In genomic region chr10:91590904-91591791, GRCh38 we compare ENCODE assay signal across 1 cellular context.
TF ChIP-seq lines count a peak whose summit lies in the region.

No MANE protein-coding gene starts in this region.

TF ChIP-seq in K562, 482 proteins besides CTCF, POLR2A, EP300 and RAD21 (continued from another document and continues in another):
- TF ChIP-seq ZNF318 (IDR thresholded peaks at IDR 0.05; ENCODE audit: borderline replicate concordance in 1 of 2, low read depth in 1 of 2) (0 out of 4 replicates have a peak, but pooled peaks of 1 of the 2 experiments have one; percentile 20), HMBOX1 (IDR thresholded peaks at IDR 0.05) (0 out of 2 replicates have a peak, but pooled peaks have one; percentile 36), TAL1 (IDR thresholded peaks at IDR 0.05) (peak; percentile 88), L3MBTL2 (IDR thresholded peaks at IDR 0.05) (peak; percentile 41; the same call in 1 of the 2 replicates), ZNF444 (CRISPR knock-in tag; IDR thresholded peaks at IDR 0.05) (no peak), ZNF696 (CRISPR knock-in tag; conservative IDR thresholded peaks at IDR 0.05) (no peak), ZNF561 (CRISPR knock-in tag; conservative IDR thresholded peaks at IDR 0.05) (no peak), FOXJ3 (CRISPR knock-in tag; IDR thresholded peaks at IDR 0.05) (no peak), TFAM (CRISPR knock-in tag; conservative IDR thresholded peaks at IDR 0.05) (no peak), ZNF23 (CRISPR knock-in tag; IDR thresholded peaks at IDR 0.05) (no peak), NFE2 (IDR thresholded peaks at IDR 0.05; ENCODE audit: low read depth) (0 out of 2 replicates have a peak, but pooled peaks have one; percentile 5), ZNF121 (CRISPR knock-in tag; conservative IDR thresholded peaks at IDR 0.05) (no peak), BCL6 (CRISPR knock-in tag; IDR thresholded peaks at IDR 0.05) (no peak), HDAC1 (IDR thresholded peaks at IDR 0.05) (peak in 1 of 2 experiments; percentile 73; a peak in 2 of 4 replicates), NR2C2 (CRISPR knock-in tag; IDR thresholded peaks at IDR 0.05) (no peak), NR2C2 (tag; IDR thresholded peaks at IDR 0.05) (0 out of 2 replicates have a peak, but pooled peaks have one; percentile 34), ZFP1 (CRISPR knock-in tag; IDR thresholded peaks at IDR 0.05) (no peak), MYC (IDR thresholded peaks at IDR 0.05; ENCODE audit: low read depth, low read length) (peak; percentile 35), MYC (CRISPR knock-in tag; IDR thresholded peaks at IDR 0.05; ENCODE audit: borderline replicate concordance, low read depth) (no peak), DNMT1 (IDR thresholded peaks at IDR 0.05) (no peak), TRIM25 (IDR thresholded peaks at IDR 0.05; ENCODE audit: borderline replicate concordance) (no peak), MTA1 (IDR thresholded peaks at IDR 0.05; ENCODE audit: borderline replicate concordance) (peak; percentile 67; the same call in 1 of the 2 replicates), POLR2AphosphoS5 (IDR thresholded peaks at IDR 0.05; ENCODE audit: control insufficient read depth, insufficient read depth, low read depth, low read length) (peak; percentile 41; the same call in 1 of the 2 replicates), HMGN3 (IDR thresholded peaks at IDR 0.05; ENCODE audit: borderline replicate concordance, extremely low read depth, insufficient read length, low read depth, low read length) (no peak), ATF7 (IDR thresholded peaks at IDR 0.05) (0 out of 2 replicates have a peak, but pooled peaks have one; percentile 29), ZBTB7A (IDR thresholded peaks at IDR 0.05; ENCODE audit: borderline replicate concordance, control insufficient read depth, low read depth, low read length) (peak; percentile 53; the same call in 1 of the 2 replicates), OTX1 (CRISPR knock-in tag; IDR thresholded peaks at IDR 0.05) (no peak), RNF2 (IDR thresholded peaks at IDR 0.05) (no peak), CHD2 (IDR thresholded peaks at IDR 0.05; ENCODE audit: low read depth, low read length) (no peak), ZNF75A (CRISPR knock-in tag; IDR thresholded peaks at IDR 0.05) (0 out of 2 replicates have a peak, but pooled peaks have one; percentile 47), NCOR1 (IDR thresholded peaks at IDR 0.05) (peak; percentile 78), HBP1 (CRISPR knock-in tag; IDR thresholded peaks at IDR 0.05) (no peak), ZNF12 (CRISPR knock-in tag; IDR thresholded peaks at IDR 0.05) (peak; percentile 77), ID3 (CRISPR knock-in tag; IDR thresholded peaks at IDR 0.05) (no peak), ID3 (tag; IDR thresholded peaks at IDR 0.05) (peak; percentile 51; the same call in 1 of the 2 replicates), CCNT2 (IDR thresholded peaks at IDR 0.05; ENCODE audit: borderline replicate concordance, extremely low read depth, insufficient read length, low read depth, low read length) (peak; percentile 23), TBL1XR1 (IDR thresholded peaks at IDR 0.05; ENCODE audit: low read length in 2 of 2) (peak in 1 of 2 experiments; percentile 71; a peak in 2 of 4 replicates), MNT (conservative IDR thresholded peaks at IDR 0.05) (peak in 1 of 2 experiments; percentile 26; a peak in 2 of 4 replicates), HES1 (IDR thresholded peaks at IDR 0.05; ENCODE audit: low read depth) (peak; percentile 85), SMAD2 (IDR thresholded peaks at IDR 0.05; ENCODE audit: low read depth, low read length) (no peak), TGIF2 (CRISPR knock-in tag; IDR thresholded peaks at IDR 0.05) (no peak), BRD4 (IDR thresholded peaks at IDR 0.05) (no peak), SMAD4 (CRISPR knock-in tag; conservative IDR thresholded peaks at IDR 0.05) (0 out of 2 replicates have a peak, but pooled peaks have one; percentile 18), IRF9 (tag; IDR thresholded peaks at IDR 0.05) (no peak), GABPB2 (CRISPR knock-in tag; conservative IDR thresholded peaks at IDR 0.05) (no peak), LARP7 (IDR thresholded peaks at IDR 0.05) (no peak), CBFA2T2 (conservative IDR thresholded peaks at IDR 0.05) (peak; percentile 80)
